Comparison of ENCODE assay signal across 14 cellular contexts in the genomic region with DNA sequence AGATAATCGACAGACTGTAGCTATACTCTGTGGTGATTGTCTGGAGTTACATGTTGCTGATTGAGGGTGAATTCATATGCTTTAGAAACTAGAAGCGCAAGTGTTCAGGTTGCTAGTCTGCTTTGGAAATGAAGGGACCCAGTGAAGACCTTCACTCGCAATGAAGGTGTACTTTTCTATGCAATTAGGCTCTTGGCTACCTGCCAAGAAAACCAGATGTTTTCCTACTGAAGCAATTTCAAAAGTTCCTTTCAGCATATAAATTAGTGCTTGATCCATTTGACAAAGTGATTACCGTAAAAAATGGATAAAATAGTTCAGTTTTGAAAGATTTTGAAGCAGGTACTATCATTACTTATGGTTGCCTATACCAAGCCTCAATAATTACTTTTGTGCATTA. TPM values are rescaled to one million over a fixed set of nuclear protein-coding genes. Genes with fewer than 3 reads are reported as not detected.
"Had no signal": no experiment of that assay in that cellular context is flagged by ENCODE, and none has a peak within 500 bp of the region (broad histone marks: within the 10 kb centered on the region; RNA-seq: fewer than 3 reads in every experiment).

No MANE protein-coding gene starts in this region.

- FAIRE-seq: colon had no signal

- H3K4me1 ChIP-seq: ascending aorta, tibial nerve had no signal

- H3K4me3 ChIP-seq: ascending aorta, cardiac muscle cell, smooth muscle cell, tibial nerve had no signal

- H3K9me3 ChIP-seq: ascending aorta had no signal

- H3K27me3 ChIP-seq: ascending aorta, cardiac muscle cell, tibial nerve had no signal

- DNase-seq: activated CD4-positive, alpha-beta T cell treated with anti-CD3 and anti-CD28 coated beads for 4 hours; activated CD8-positive, alpha-beta memory T cell treated with anti-CD3 and anti-CD28 coated beads, Interleukin-2, amount 50 U/mL, for 48 hours; activated CD8-positive, alpha-beta T cell treated with anti-CD3 and anti-CD28 coated beads, Interleukin-2, amount 10 ng/mL, durations not matched to agents 7 days and 5 days; activated naive CD4-positive, alpha-beta T cell; effector CD4-positive, alpha-beta T cell; foreskin melanocyte; head of caudate nucleus; nucleus accumbens; right cardiac atrium had no signal

- H3K4me2 ChIP-seq: smooth muscle cell had no signal

- H3K27ac ChIP-seq: ascending aorta, cardiac muscle cell, tibial nerve had no signal

RNA-seq across cellular contexts. Expression of gene STK31, which starts 10.0 kb away (rescaled TPM):
- total RNA-seq: smooth muscle cell had no signal
- polyA plus RNA-seq: smooth muscle cell had no signal
